8 cellular contexts compared by ENCODE assay signal in genomic region chr19:10290439-10290875, GRCh38. TPM values are rescaled to one million over a fixed set of nuclear protein-coding genes. Genes with fewer than 3 reads are reported as not detected.
DNase-seq lines count a peak whose midpoint lies in the region; ATAC-seq and TF ChIP-seq lines count a peak whose summit lies in the region.

No MANE protein-coding gene starts in this region.

- no peaks in the 10 kb centered on the region for H3K9me2 ChIP-seq in HCT116 (ENCODE audit: insufficient read depth)

- H3K27me3 ChIP-seq in AG04450 (ENCODE audit: control insufficient read depth, insufficient read depth, low read length): peaks cover 8% of the 10 kb centered on the region
- no peaks in the 10 kb centered on the region for H3K27me3 ChIP-seq in HCT116 (ENCODE audit: insufficient read depth, low read length)

- TF ChIP-seq CTCF in AG04450 (IDR thresholded peaks at IDR 0.05; ENCODE audit: low read depth, low read length) (no peak), HCT116 (IDR thresholded peaks at IDR 0.05 in 2 of 3, conservative IDR thresholded peaks at IDR 0.05 in 1 of 3; ENCODE audit: borderline replicate concordance in 1 of 3, insufficient read depth in 1 of 3, low read depth in 2 of 3, low read length in 2 of 3) (no peak)

- H3K27ac ChIP-seq in AG04450 (ENCODE audit: low read depth, low read length) (no peak overlapping the region), HCT116 (ENCODE audit: low read depth, low read length) (peak overlapping the region; percentile 76)

- H3K27ac Mint-ChIP-seq in activated T-cell treated with anti-CD3 and anti-CD28 coated beads, Interleukin-2, amount 50 U/mL, for 24 hours: peak overlapping the region; percentile 71
- H3K27ac Mint-ChIP-seq in immature natural killer cell: peak overlapping the region in 1 of 6 donors; percentile 39

- peaks cover 13 to 60% of the 10 kb centered on the region in 2 experiments for H3K4me1 ChIP-seq in HCT116 (ENCODE audit: control insufficient read depth in 1 of 2, insufficient read depth in 2 of 2, low read length in 2 of 2)

- CTCF ChIA-PET in AG04450 (lab: Charles Lee): interaction anchor here (1.5 kb wide), 1 partner anchor 100 kb away, joined by 3 read pairs; no protein-coding TSS in a partner anchor
- CTCF ChIA-PET in HCT116 (lab: Charles Lee): interaction anchor here (0.9 to 2.7 kb wide), 4 partner anchors 17 to 100 kb away, joined by 3 to 22 read pairs (median 15); no protein-coding TSS in a partner anchor

- H3K4me2 ChIP-seq in HCT116 (ENCODE audit: low read length): peak overlapping the region; percentile 100

- peaks cover 23% of the 10 kb centered on the region for H3K9me3 ChIP-seq in AG04450 (ENCODE audit: control insufficient read depth, insufficient read depth, low read length)
- H3K9me3 ChIP-seq in HCT116 (ENCODE audit: control insufficient read depth in 1 of 2, insufficient read depth in 1 of 2, low read depth in 1 of 2, low read length in 2 of 2): no peaks in the 10 kb centered on the region

- BruUV-seq in HCT116 (replicated peaks; lab: Mats Ljungman, UMichigan): no TSS peak

- TF ChIP-seq POLR2A in HCT116 (IDR thresholded peaks at IDR 0.05; ENCODE audit: borderline replicate concordance, extremely low read depth, insufficient read depth, insufficient read length): no peak

- H3K36me3 Mint-ChIP-seq in activated T-cell treated with anti-CD3 and anti-CD28 coated beads, Interleukin-2, amount 50 U/mL, for 24 hours (ENCODE audit: low read depth): peaks cover 11% of the 10 kb centered on the region
- H3K36me3 Mint-ChIP-seq in immature natural killer cell: peaks cover 8 to 11% (median 8%) of the 10 kb centered on the region in 3 donors

- peak overlapping the region; percentile 94 for H3K9ac ChIP-seq in HCT116 (ENCODE audit: low read length)

- H2AFZ ChIP-seq in HCT116 (ENCODE audit: low read depth, low read length, poor library complexity, severe bottlenecking): no peak overlapping the region

- ATAC-seq in HCT116 (no peak), GM21786 (IDR thresholded peaks at IDR 0.05; ENCODE audit: unreplicated experiment) (no peak), HG02884 (IDR thresholded peaks at IDR 0.05; ENCODE audit: unreplicated experiment) (no peak)

- intact Hi-C loops in HCT116 (cut with micrococcal nuclease): no loop called here

- no peak for TF ChIP-seq RAD21 in HCT116 (IDR thresholded peaks at IDR 0.05; ENCODE audit: low read depth)

- no peaks in the 10 kb centered on the region for H3K9me3 Mint-ChIP-seq in activated T-cell treated with anti-CD3 and anti-CD28 coated beads, Interleukin-2, amount 50 U/mL, for 24 hours
- H3K9me3 Mint-ChIP-seq in immature natural killer cell: peaks cover 0 to 2% (median 0%) of the 10 kb centered on the region in 6 donors

- H3K36me3 ChIP-seq in HCT116 (ENCODE audit: control insufficient read depth in 1 of 2, insufficient read depth in 2 of 2, low read length in 2 of 2): peaks cover 2 to 23% of the 10 kb centered on the region in 2 experiments; a peak in 2 of 4 replicates

- RAD21 ChIA-PET in HCT116 (lab: Charles Lee; ENCODE audit: low non-redundant PET in 1 of 2, low total read pairs in 2 of 2, uncharacterized antibody in 2 of 2, unreplicated experiment in 2 of 2): no interaction called here

- peaks cover 83% of the 10 kb centered on the region for H3K4me1 Mint-ChIP-seq in activated T-cell treated with anti-CD3 and anti-CD28 coated beads, Interleukin-2, amount 50 U/mL, for 24 hours (ENCODE audit: low read depth)
- H3K4me1 Mint-ChIP-seq in immature natural killer cell: peaks cover 76 to 78% of the 10 kb centered on the region in 2 donors

- POLR2A ChIA-PET in AG04450 (lab: Yijun Ruan, JAX) (interaction anchor here (1.0 to 4.1 kb wide), 4 partner anchors 10 to 43 kb away, joined by 3 to 25 read pairs (median 11); partner anchors contain the start of genes ICAM1 and RAVER1), HCT116 (lab: Charles Lee) (interaction anchor here (1.1 to 2.6 kb wide), 3 partner anchors 10 to 128 kb away, joined by 3 to 26 read pairs (median 8); partner anchors contain the start of gene RAVER1)

- DNase-seq in AG04450 (ENCODE audit: low read depth, low spot score) (no peak), HCT116 (ENCODE audit: low read depth, low spot score) (no peak), immature natural killer cell (no peak), NCI-H2107 (lab: John Stamatoyannopoulos, UW) (no peak), NCI-H510A (lab: John Stamatoyannopoulos, UW) (no peak)
- DNase-seq in activated T-cell treated with anti-CD3 and anti-CD28 coated beads, Interleukin-2, amount 50 U/mL, for 24 hours: peak; percentile 55

- H3K4me3 ChIP-seq in AG04450 (ENCODE audit: low read depth, low read length) (peak overlapping the region; percentile 63), HCT116 (replicated peaks in 1 of 2; ENCODE audit: low read depth in 1 of 2, low read length in 2 of 2) (peak overlapping the region; percentile 77 to 91)

- peaks cover 83% of the 10 kb centered on the region for H3K27me3 Mint-ChIP-seq in activated T-cell treated with anti-CD3 and anti-CD28 coated beads, Interleukin-2, amount 50 U/mL, for 24 hours
- peaks cover 51 to 77% (median 54%) of the 10 kb centered on the region in 3 donors for H3K27me3 Mint-ChIP-seq in immature natural killer cell (ENCODE audit: low read depth in 3 of 3)

- H3K79me2 ChIP-seq in HCT116 (ENCODE audit: insufficient read depth, low read length): peaks cover 16% of the 10 kb centered on the region; the same call in 1 of the 2 replicates

- peak overlapping the region; percentile 70 for H3K4me3 Mint-ChIP-seq in activated T-cell treated with anti-CD3 and anti-CD28 coated beads, Interleukin-2, amount 50 U/mL, for 24 hours
- H3K4me3 Mint-ChIP-seq in immature natural killer cell: peak overlapping the region; percentile 83 to 90 (median 85)

- no peaks in the 10 kb centered on the region for H4K20me1 ChIP-seq in HCT116 (ENCODE audit: insufficient read depth)

TF ChIP-seq in HCT116, 20 proteins besides CTCF, POLR2A, EP300 and RAD21:
- TF ChIP-seq TCF7L2 (IDR thresholded peaks at IDR 0.05; ENCODE audit: borderline replicate concordance, extremely low read depth, insufficient read depth, insufficient read length) (no peak), ZBTB33 (IDR thresholded peaks at IDR 0.05; ENCODE audit: extremely low read depth, insufficient replicate concordance, low read length) (no peak)

RNA-seq across cellular contexts. Expression of gene ICAM5, which starts 0.7 kb away (rescaled TPM):
- polyA plus RNA-seq in AG04450 (2011; rRNA removed): 3.8 and 5.3 TPM in 2 replicates
- 1.0 and 1.1 TPM in 2 replicates for polyA minus RNA-seq in AG04450 (2011; rRNA and poly(A)+ RNA removed)
- 53.9 TPM for total RNA-seq in HCT116 (2021; ENCODE audit: unreplicated experiment)
- 24.7 and 25.2 TPM in 2 replicates for polyA plus RNA-seq in HCT116 (2012)
- not detected for polyA plus RNA-seq in immature natural killer cell

RNA-seq across cellular contexts. Expression of gene ICAM4, which starts 3.7 kb away (rescaled TPM):
- polyA plus RNA-seq in AG04450 (2011; rRNA removed): 2.5 and 3.3 TPM in 2 replicates
- 0.61 and 1.6 TPM in 2 replicates for polyA minus RNA-seq in AG04450 (2011; rRNA and poly(A)+ RNA removed)
- total RNA-seq in HCT116 (2021; ENCODE audit: unreplicated experiment): not detected
- polyA plus RNA-seq in HCT116 (2012): not detected in 2 replicates
- 1 to 10 TPM in 1 of 3 donors, under 1 TPM in 1, not detected in 1; 0.63 to 1.1 TPM for polyA plus RNA-seq in immature natural killer cell

RNA-seq across cellular contexts. Expression of gene ZGLP1, which starts 19.2 kb away (rescaled TPM):
- 0.62 and 0.74 TPM in 2 replicates for polyA plus RNA-seq in AG04450 (2011; rRNA removed)
- 0.35 and 0.41 TPM in 2 replicates for polyA minus RNA-seq in AG04450 (2011; rRNA and poly(A)+ RNA removed)
- 5.0 TPM for total RNA-seq in HCT116 (2021; ENCODE audit: unreplicated experiment)
- polyA plus RNA-seq in HCT116 (2012): 1.7 and 2.6 TPM in 2 replicates
- polyA plus RNA-seq in immature natural killer cell: 1 to 10 TPM in 1 of 3 donors, under 1 TPM in 1, not detected in 1; 0.48 to 1.9 TPM

RNA-seq across cellular contexts. Expression of gene ICAM1, which starts 19.5 kb away (rescaled TPM):
- polyA plus RNA-seq in AG04450 (2011; rRNA removed) (40.4 and 57.0 TPM in 2 replicates), immature natural killer cell (10 to 100 TPM in 2 of 3 donors, 1 to 10 TPM in 1; 9.9 to 18.4 (median 18.0) TPM)
- polyA minus RNA-seq in AG04450 (2011; rRNA and poly(A)+ RNA removed): 35.9 and 50.3 TPM in 2 replicates
- total RNA-seq in HCT116 (2021; ENCODE audit: unreplicated experiment): 5.0 TPM
- 4.9 and 5.8 TPM in 2 replicates for polyA plus RNA-seq in HCT116 (2012)

RNA-seq across cellular contexts. Expression of gene FDX2, which starts 25.4 kb away (rescaled TPM):
- polyA plus RNA-seq in AG04450 (2011; rRNA removed) (20.8 and 30.0 TPM in 2 replicates), immature natural killer cell (10 to 100 TPM; 12.5 to 17.8 (median 16.6) TPM)
- 14.9 and 15.9 TPM in 2 replicates for polyA minus RNA-seq in AG04450 (2011; rRNA and poly(A)+ RNA removed)
- 21.0 TPM for total RNA-seq in HCT116 (2021; ENCODE audit: unreplicated experiment)
- 20.2 and 21.5 TPM in 2 replicates for polyA plus RNA-seq in HCT116 (2012)
